In the genomic region with DNA sequence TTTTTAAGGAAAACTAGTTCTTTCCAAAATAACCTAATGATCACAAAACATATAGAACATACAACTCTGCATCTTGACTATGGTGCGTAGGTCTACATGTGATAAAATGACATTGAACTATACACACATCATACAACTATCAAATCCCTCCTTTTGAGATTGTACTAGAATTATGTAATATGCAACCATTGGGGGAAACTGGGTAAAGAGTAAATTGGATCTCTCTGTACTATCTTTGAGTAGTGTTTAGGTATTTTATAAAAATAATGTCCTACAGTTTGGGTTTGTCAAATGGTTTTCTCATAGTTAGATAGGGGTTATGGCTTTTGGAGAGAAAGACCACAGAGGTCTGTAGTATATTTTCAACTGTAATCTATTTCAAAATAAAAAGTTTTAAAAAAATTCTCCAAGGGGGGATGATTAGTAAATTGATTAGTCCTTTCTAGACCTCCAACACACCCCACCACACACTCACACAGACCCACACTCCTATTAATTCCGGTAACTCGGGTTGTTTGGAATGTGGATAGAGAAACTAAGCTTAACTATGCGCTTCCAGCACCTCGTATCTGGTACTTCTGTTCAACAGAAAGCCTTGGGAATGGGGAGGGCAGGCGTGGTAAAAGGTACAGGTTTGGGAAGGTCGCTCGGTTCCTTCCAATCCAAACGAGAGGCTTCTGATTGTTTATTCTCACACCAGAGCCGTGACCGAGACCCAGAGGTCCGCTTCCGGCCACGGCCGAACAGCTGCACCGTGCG, we compare ENCODE assay signal across 1 cellular context.
TF ChIP-seq lines count a peak whose summit lies in the region.

No MANE protein-coding gene starts in this region.

TF ChIP-seq in K562, 482 proteins besides CTCF, POLR2A, EP300 and RAD21 (continued from another document and continues in another):
- TF ChIP-seq ZNF407 (IDR thresholded peaks at IDR 0.05; ENCODE audit: low read depth): peak; percentile 25; the same call in 1 of the 2 replicates
- no peak for TF ChIP-seq MAFK (IDR thresholded peaks at IDR 0.05; ENCODE audit: low read length)
- no peak for TF ChIP-seq POLR2AphosphoS5 (IDR thresholded peaks at IDR 0.05; ENCODE audit: control insufficient read depth, insufficient read depth, low read depth, low read length)
- TF ChIP-seq KHSRP (IDR thresholded peaks at IDR 0.05): no peak
- TF ChIP-seq CBFA2T2 (conservative IDR thresholded peaks at IDR 0.05): 0 out of 2 replicates have a peak, but pooled peaks have one; percentile 6
- TF ChIP-seq SRSF9 (IDR thresholded peaks at IDR 0.05; ENCODE audit: borderline replicate concordance, low read depth, low read length): no peak
- TF ChIP-seq, protein P1, sequence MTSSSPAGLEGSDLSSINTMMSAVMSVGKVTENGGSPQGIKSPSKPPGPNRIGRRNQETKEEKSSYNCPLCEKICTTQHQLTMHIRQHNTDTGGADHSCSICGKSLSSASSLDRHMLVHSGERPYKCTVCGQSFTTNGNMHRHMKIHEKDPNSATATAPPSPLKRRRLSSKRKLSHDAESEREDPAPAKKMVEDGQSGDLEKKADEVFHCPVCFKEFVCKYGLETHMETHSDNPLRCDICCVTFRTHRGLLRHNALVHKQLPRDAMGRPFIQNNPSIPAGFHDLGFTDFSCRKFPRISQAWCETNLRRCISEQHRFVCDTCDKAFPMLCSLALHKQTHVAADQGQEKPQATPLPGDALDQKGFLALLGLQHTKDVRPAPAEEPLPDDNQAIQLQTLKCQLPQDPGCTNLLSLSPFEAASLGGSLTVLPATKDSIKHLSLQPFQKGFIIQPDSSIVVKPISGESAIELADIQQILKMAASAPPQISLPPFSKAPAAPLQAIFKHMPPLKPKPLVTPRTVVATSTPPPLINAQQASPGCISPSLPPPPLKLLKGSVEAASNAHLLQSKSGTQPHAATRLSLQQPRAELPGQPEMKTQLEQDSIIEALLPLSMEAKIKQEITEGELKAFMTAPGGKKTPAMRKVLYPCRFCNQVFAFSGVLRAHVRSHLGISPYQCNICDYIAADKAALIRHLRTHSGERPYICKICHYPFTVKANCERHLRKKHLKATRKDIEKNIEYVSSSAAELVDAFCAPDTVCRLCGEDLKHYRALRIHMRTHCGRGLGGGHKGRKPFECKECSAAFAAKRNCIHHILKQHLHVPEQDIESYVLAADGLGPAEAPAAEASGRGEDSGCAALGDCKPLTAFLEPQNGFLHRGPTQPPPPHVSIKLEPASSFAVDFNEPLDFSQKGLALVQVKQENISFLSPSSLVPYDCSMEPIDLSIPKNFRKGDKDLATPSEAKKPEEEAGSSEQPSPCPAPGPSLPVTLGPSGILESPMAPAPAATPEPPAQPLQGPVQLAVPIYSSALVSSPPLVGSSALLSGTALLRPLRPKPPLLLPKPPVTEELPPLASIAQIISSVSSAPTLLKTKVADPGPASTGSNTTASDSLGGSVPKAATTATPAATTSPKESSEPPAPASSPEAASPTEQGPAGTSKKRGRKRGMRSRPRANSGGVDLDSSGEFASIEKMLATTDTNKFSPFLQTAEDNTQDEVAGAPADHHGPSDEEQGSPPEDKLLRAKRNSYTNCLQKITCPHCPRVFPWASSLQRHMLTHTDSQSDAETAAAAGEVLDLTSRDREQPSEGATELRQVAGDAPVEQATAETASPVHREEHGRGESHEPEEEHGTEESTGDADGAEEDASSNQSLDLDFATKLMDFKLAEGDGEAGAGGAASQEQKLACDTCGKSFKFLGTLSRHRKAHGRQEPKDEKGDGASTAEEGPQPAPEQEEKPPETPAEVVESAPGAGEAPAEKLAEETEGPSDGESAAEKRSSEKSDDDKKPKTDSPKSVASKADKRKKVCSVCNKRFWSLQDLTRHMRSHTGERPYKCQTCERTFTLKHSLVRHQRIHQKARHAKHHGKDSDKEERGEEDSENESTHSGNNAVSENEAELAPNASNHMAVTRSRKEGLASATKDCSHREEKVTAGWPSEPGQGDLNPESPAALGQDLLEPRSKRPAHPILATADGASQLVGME (CRISPR knock-in tag; IDR thresholded peaks at IDR 0.05): no peak
- TF ChIP-seq, protein P2, sequence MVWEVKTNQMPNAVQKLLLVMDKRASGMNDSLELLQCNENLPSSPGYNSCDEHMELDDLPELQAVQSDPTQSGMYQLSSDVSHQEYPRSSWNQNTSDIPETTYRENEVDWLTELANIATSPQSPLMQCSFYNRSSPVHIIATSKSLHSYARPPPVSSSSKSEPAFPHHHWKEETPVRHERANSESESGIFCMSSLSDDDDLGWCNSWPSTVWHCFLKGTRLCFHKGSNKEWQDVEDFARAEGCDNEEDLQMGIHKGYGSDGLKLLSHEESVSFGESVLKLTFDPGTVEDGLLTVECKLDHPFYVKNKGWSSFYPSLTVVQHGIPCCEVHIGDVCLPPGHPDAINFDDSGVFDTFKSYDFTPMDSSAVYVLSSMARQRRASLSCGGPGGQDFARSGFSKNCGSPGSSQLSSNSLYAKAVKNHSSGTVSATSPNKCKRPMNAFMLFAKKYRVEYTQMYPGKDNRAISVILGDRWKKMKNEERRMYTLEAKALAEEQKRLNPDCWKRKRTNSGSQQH (CRISPR knock-in tag; IDR thresholded peaks at IDR 0.05): no peak
- TF ChIP-seq, protein P3, sequence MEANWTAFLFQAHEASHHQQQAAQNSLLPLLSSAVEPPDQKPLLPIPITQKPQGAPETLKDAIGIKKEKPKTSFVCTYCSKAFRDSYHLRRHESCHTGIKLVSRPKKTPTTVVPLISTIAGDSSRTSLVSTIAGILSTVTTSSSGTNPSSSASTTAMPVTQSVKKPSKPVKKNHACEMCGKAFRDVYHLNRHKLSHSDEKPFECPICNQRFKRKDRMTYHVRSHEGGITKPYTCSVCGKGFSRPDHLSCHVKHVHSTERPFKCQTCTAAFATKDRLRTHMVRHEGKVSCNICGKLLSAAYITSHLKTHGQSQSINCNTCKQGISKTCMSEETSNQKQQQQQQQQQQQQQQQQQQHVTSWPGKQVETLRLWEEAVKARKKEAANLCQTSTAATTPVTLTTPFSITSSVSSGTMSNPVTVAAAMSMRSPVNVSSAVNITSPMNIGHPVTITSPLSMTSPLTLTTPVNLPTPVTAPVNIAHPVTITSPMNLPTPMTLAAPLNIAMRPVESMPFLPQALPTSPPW (CRISPR knock-in tag; IDR thresholded peaks at IDR 0.05): no peak
- no peak for TF ChIP-seq SRSF3 (IDR thresholded peaks at IDR 0.05; ENCODE audit: insufficient read depth, low read length)
- 0 out of 2 replicates have a peak, but pooled peaks have one; percentile 33 for TF ChIP-seq NCOA1 (IDR thresholded peaks at IDR 0.05; ENCODE audit: low read depth)
- TF ChIP-seq ZNF507 (tag; conservative IDR thresholded peaks at IDR 0.05): no peak
- no peak for TF ChIP-seq KLF10 (CRISPR knock-in tag; IDR thresholded peaks at IDR 0.05)
- TF ChIP-seq KDM4B (IDR thresholded peaks at IDR 0.05; ENCODE audit: borderline replicate concordance in 2 of 2, low read depth in 1 of 2): no peak
- TF ChIP-seq, protein P4, sequence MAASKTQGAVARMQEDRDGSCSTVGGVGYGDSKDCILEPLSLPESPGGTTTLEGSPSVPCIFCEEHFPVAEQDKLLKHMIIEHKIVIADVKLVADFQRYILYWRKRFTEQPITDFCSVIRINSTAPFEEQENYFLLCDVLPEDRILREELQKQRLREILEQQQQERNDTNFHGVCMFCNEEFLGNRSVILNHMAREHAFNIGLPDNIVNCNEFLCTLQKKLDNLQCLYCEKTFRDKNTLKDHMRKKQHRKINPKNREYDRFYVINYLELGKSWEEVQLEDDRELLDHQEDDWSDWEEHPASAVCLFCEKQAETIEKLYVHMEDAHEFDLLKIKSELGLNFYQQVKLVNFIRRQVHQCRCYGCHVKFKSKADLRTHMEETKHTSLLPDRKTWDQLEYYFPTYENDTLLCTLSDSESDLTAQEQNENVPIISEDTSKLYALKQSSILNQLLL (CRISPR knock-in tag; IDR thresholded peaks at IDR 0.05; ENCODE audit: borderline replicate concordance): no peak
- no peak for TF ChIP-seq RB1 (IDR thresholded peaks at IDR 0.05; ENCODE audit: low read depth)
- TF ChIP-seq POLR2H (tag; IDR thresholded peaks at IDR 0.05; ENCODE audit: low read depth): no peak; the same call in 1 of the 2 replicates
- no peak for TF ChIP-seq HDAC3 (IDR thresholded peaks at IDR 0.05; ENCODE audit: borderline replicate concordance, partially characterized antibody)
- no peak for TF ChIP-seq MCM5 (IDR thresholded peaks at IDR 0.05; ENCODE audit: low read depth)
- TF ChIP-seq ZNF133 (CRISPR knock-in tag; IDR thresholded peaks at IDR 0.05): no peak
- TF ChIP-seq ZNF121 (CRISPR knock-in tag; conservative IDR thresholded peaks at IDR 0.05): peak; percentile 33; the same call in 1 of the 2 replicates
- peak; percentile 2 for TF ChIP-seq TAF9B (IDR thresholded peaks at IDR 0.05; ENCODE audit: partially characterized antibody)
- TF ChIP-seq ZNF583 (CRISPR knock-in tag; IDR thresholded peaks at IDR 0.05): no peak
- peak; percentile 72; the same call in 1 of the 2 replicates for TF ChIP-seq HLTF (IDR thresholded peaks at IDR 0.05)
- no peak for TF ChIP-seq ZNF785 (CRISPR knock-in tag; IDR thresholded peaks at IDR 0.05)
- TF ChIP-seq NR1H2 (CRISPR knock-in tag; IDR thresholded peaks at IDR 0.05): no peak
- no peak for TF ChIP-seq DDX20 (tag; IDR thresholded peaks at IDR 0.05; ENCODE audit: low read depth)
- no peak for TF ChIP-seq TOE1 (IDR thresholded peaks at IDR 0.05; ENCODE audit: borderline replicate concordance)
- TF ChIP-seq TOE1 (CRISPR knock-in tag; IDR thresholded peaks at IDR 0.05; ENCODE audit: borderline replicate concordance, low read depth): no peak
- no peak for TF ChIP-seq ZNF224 (CRISPR knock-in tag; IDR thresholded peaks at IDR 0.05)
- no peak for TF ChIP-seq SMARCA5 (IDR thresholded peaks at IDR 0.05)
- no peak for TF ChIP-seq NCOA6 (IDR thresholded peaks at IDR 0.05)
- TF ChIP-seq, protein P5, sequence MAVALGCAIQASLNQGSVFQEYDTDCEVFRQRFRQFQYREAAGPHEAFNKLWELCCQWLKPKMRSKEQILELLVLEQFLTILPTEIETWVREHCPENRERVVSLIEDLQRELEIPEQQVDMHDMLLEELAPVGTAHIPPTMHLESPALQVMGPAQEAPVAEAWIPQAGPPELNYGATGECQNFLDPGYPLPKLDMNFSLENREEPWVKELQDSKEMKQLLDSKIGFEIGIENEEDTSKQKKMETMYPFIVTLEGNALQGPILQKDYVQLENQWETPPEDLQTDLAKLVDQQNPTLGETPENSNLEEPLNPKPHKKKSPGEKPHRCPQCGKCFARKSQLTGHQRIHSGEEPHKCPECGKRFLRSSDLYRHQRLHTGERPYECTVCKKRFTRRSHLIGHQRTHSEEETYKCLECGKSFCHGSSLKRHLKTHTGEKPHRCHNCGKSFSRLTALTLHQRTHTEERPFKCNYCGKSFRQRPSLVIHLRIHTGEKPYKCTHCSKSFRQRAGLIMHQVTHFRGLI (CRISPR knock-in tag; IDR thresholded peaks at IDR 0.05): no peak
